ENCODE assay signal across 9 cellular contexts in genomic region chr5:72268753-72269410, GRCh38. TPM values are rescaled to one million over a fixed set of nuclear protein-coding genes. Genes with fewer than 3 reads are reported as not detected.
DNase-seq lines count a peak whose midpoint lies in the region; ATAC-seq and TF ChIP-seq lines count a peak whose summit lies in the region.
"Had no signal": no experiment of that assay in that cellular context is flagged by ENCODE, and none has a peak within 500 bp of the region (broad histone marks: within the 10 kb centered on the region; RNA-seq: fewer than 3 reads in every experiment).

No MANE protein-coding gene starts in this region.

- no peak overlapping the region for H3K23ac ChIP-seq in IMR-90 (ENCODE audit: low read depth, low read length)

- H3K4me3 ChIP-seq in IMR-90 (ENCODE audit: insufficient read depth, low read depth, low read length) (no peak overlapping the region), WI38 (ENCODE audit: low read depth, low read length) (no peak overlapping the region), dorsolateral prefrontal cortex (no peak overlapping the region), upper lobe of right lung (no peak overlapping the region)
- H3K4me3 ChIP-seq: tibial artery had no signal

- no peak overlapping the region for H3K9ac ChIP-seq in IMR-90 (ENCODE audit: low read depth, low read length)

- no peak overlapping the region for H3K18ac ChIP-seq in IMR-90 (ENCODE audit: low read depth, low read length)

- H3K27me3 Mint-ChIP-seq in naive B cell = no peaks in the 10 kb centered on the region

- no peaks in the 10 kb centered on the region for H3K36me3 Mint-ChIP-seq in naive B cell

- H3K9me1 ChIP-seq in IMR-90 (ENCODE audit: insufficient read depth, low read length) = 0 out of 2 replicates have a peak, but pooled peaks cover 2% of the 10 kb centered on the region

- ATAC-seq in IMR-90 (ENCODE audit: low read depth) = peak; percentile 42
- ATAC-seq in naive B cell (ENCODE audit: low read depth in 2 of 2) = peak in 1 of 2 donors; percentile 48
- peak; percentile 66 for ATAC-seq in upper lobe of right lung
- ATAC-seq in HG02571 (IDR thresholded peaks at IDR 0.05; ENCODE audit: unreplicated experiment) = no peak

- H3K56ac ChIP-seq in IMR-90 (ENCODE audit: extremely low read depth, insufficient read depth, low read length) = no peak overlapping the region

- H2BK5ac ChIP-seq in IMR-90 (ENCODE audit: low read depth, low read length, poor library complexity, severe bottlenecking) = no peak overlapping the region

- H3K4me1 ChIP-seq in IMR-90 (ENCODE audit: control insufficient read depth, insufficient read depth, low read length) (0 out of 2 replicates have a peak, but pooled peaks cover 2% of the 10 kb centered on the region), upper lobe of right lung (no peaks in the 10 kb centered on the region)

- H4K91ac ChIP-seq in IMR-90 (ENCODE audit: insufficient read depth, low read depth, low read length) = no peak overlapping the region

- POLR2A ChIA-PET in IMR-90 (lab: Charles Lee; ENCODE audit: unreplicated experiment) = no interaction called here

- TF ChIP-seq CTCF in IMR-90 (conservative IDR thresholded peaks at IDR 0.05; ENCODE audit: low read depth, low read length) (peak; percentile 62), WI38 (IDR thresholded peaks at IDR 0.05; ENCODE audit: low read depth, low read length) (peak; percentile 57), dorsolateral prefrontal cortex (IDR thresholded peaks at IDR 0.05 in 54 of 56, conservative IDR thresholded peaks at IDR 0.05 in 2 of 56; ENCODE audit: low read depth in 1 of 56, partially characterized antibody in 56 of 56) (peak in 55 of 56 donors; percentile 22 to 73 (median 56)), upper lobe of right lung (IDR thresholded peaks at IDR 0.05) (peak; percentile 67)

- no peak overlapping the region for H2AK5ac ChIP-seq in IMR-90 (ENCODE audit: low read depth, low read length)

- H3K27ac Mint-ChIP-seq in naive B cell = peak overlapping the region in 1 of 6 donors; percentile 58

- no peaks in the 10 kb centered on the region for H3K36me3 ChIP-seq in IMR-90 (ENCODE audit: control insufficient read depth, insufficient read depth, low read length)
- H3K36me3 ChIP-seq in upper lobe of right lung = no peaks in the 10 kb centered on the region
- H3K36me3 ChIP-seq: tibial artery had no signal

- peaks cover 24 to 33% of the 10 kb centered on the region in 2 experiments for H3K79me1 ChIP-seq in IMR-90 (ENCODE audit: low read depth in 1 of 2, low read length in 2 of 2)

- BruUV-seq in IMR-90 (replicated peaks; lab: Mats Ljungman, UMichigan) = no TSS peak

- no peak overlapping the region for H2AK9ac ChIP-seq in IMR-90 (replicated peaks; ENCODE audit: low read depth, low read length, poor library complexity)

- H3K9me3 ChIP-seq in IMR-90 (ENCODE audit: control insufficient read depth, insufficient read depth, low read length) = no peaks in the 10 kb centered on the region
- H3K9me3 ChIP-seq in upper lobe of right lung = no peaks in the 10 kb centered on the region
- H3K9me3 ChIP-seq: tibial artery had no signal

- no peaks in the 10 kb centered on the region for H3K9me3 Mint-ChIP-seq in naive B cell

- H4K5ac ChIP-seq in IMR-90 (ENCODE audit: low read depth, low read length) = no peak overlapping the region

- no peak for TF ChIP-seq POLR2A in IMR-90 (IDR thresholded peaks at IDR 0.05; ENCODE audit: low read depth, low read length)

- H4K20me1 ChIP-seq in IMR-90 (ENCODE audit: insufficient read depth, low read length) = peaks cover 3% of the 10 kb centered on the region; the same call in 1 of the 2 replicates

- CTCF ChIA-PET in IMR-90 (lab: Yijun Ruan, JAX) = interaction anchor here (1.8 kb wide), 1 partner anchor 12 kb away, joined by 4 read pairs; no protein-coding TSS in a partner anchor

- H3K4me1 Mint-ChIP-seq in naive B cell = peaks cover 7 to 19% (median 12%) of the 10 kb centered on the region in 3 donors

- intact Hi-C loops in IMR-90 (cut with micrococcal nuclease) = no loop called here
- intact Hi-C loops in dorsolateral prefrontal cortex (cut with DNase I) = no loop called here
- intact Hi-C loops in upper lobe of right lung (cut with DNase I) = no loop called here

- DNase-seq in NCI-H2029 (lab: John Stamatoyannopoulos, UW) (peak; percentile 37), NCI-H2029 treated with DMSO at 0.1 percent for 48 hours (lab: John Stamatoyannopoulos, UW) (no peak), IMR-90 (peak; percentile 43), dorsolateral prefrontal cortex (peak in 4 of 10 donors; percentile 20 to 50 (median 37)), naive B cell (peak; percentile 25), upper lobe of right lung (no peak)

- H3K4me2 ChIP-seq in IMR-90 (ENCODE audit: low read depth, low read length) = no peak overlapping the region

- H2BK15ac ChIP-seq in IMR-90 (ENCODE audit: low read depth, low read length) = no peak overlapping the region

- no peak overlapping the region for H3K14ac ChIP-seq in IMR-90 (replicated peaks; ENCODE audit: low read depth, low read length)

- peak; percentile 57 for TF ChIP-seq RAD21 in IMR-90 (IDR thresholded peaks at IDR 0.05; ENCODE audit: low read length)

- H2BK20ac ChIP-seq in IMR-90 (ENCODE audit: low read depth, low read length) = no peak overlapping the region

- no peaks in the 10 kb centered on the region for H3K27me3 ChIP-seq in IMR-90 (ENCODE audit: control insufficient read depth, insufficient read depth, low read length)
- no peaks in the 10 kb centered on the region for H3K27me3 ChIP-seq in dorsolateral prefrontal cortex
- no peaks in the 10 kb centered on the region for H3K27me3 ChIP-seq in upper lobe of right lung
- H3K27me3 ChIP-seq: tibial artery had no signal

- no peak overlapping the region for H3K4ac ChIP-seq in IMR-90 (ENCODE audit: low read depth, low read length)

- in situ Hi-C loops in IMR-90 (cut with MboI; ENCODE audit: low sequenced_read_pairs) = no loop called here

- H2AFZ ChIP-seq in IMR-90 (replicated peaks; ENCODE audit: low read length, poor library complexity) = no peak overlapping the region

- dilution Hi-C loops in IMR-90 (cut with HindIII; ENCODE audit: low sequenced_read_pairs, unreplicated experiment) = no loop called here

- H3K27ac ChIP-seq in IMR-90 (ENCODE audit: insufficient read depth, low read length) (no peak overlapping the region), dorsolateral prefrontal cortex (peak overlapping the region in 10 of 59 donors; percentile 3 to 61 (median 18)), upper lobe of right lung (no peak overlapping the region)

- H4K8ac ChIP-seq in IMR-90 (ENCODE audit: low read depth in 2 of 2, low read length in 2 of 2) = no peak overlapping the region

- WGBS in IMR-90 (ENCODE audit: extremely low coverage in 2 of 2, insufficient read length in 1 of 2), 2 experiments = no CpG with 5 or more reads among the region's 2 CpGs

- no peak overlapping the region for H2BK120ac ChIP-seq in IMR-90 (ENCODE audit: low read depth, low read length)

- H3K4me3 Mint-ChIP-seq in naive B cell = no peak overlapping the region

TF ChIP-seq in IMR-90, 13 proteins besides CTCF, POLR2A, EP300 and RAD21:
- TF ChIP-seq SMC3 (IDR thresholded peaks at IDR 0.05; ENCODE audit: low read depth, low read length) (peak; percentile 72), CEBPB (IDR thresholded peaks at IDR 0.05; ENCODE audit: low read depth, low read length) (no peak)

RNA-seq across cellular contexts. Expression of gene MRPS27, which starts 51.2 kb away (rescaled TPM):
- 80.3 and 90.5 TPM in 2 replicates for total RNA-seq in IMR-90 (2012; rRNA removed)
- polyA plus RNA-seq in IMR-90 (2012; rRNA removed) = 38.7 and 46.9 TPM in 2 replicates
- 21.4 and 34.8 TPM in 2 replicates for polyA plus RNA-seq in IMR-90 (2012; cell fraction: cytosol; rRNA removed)
- 20.3 and 37.8 TPM in 2 replicates for polyA plus RNA-seq in IMR-90 (2012; cell fraction: nucleus; rRNA removed; ENCODE audit: low replicate concordance)
- 10 to 100 TPM; 28.4 to 79.4 (median 47.7) TPM for total RNA-seq in dorsolateral prefrontal cortex
- 10 to 100 TPM; 35.4 to 45.2 (median 40.3) TPM for polyA plus RNA-seq in naive B cell (ENCODE audit: low read depth in 6 of 6)
- total RNA-seq in upper lobe of right lung = 34.2 TPM

RNA-seq across cellular contexts. Expression of gene PTCD2, which starts 51.3 kb away (rescaled TPM):
- 9.9 and 10.0 TPM in 2 replicates for total RNA-seq in IMR-90 (2012; rRNA removed)
- polyA plus RNA-seq in IMR-90 (2012; rRNA removed) = 5.2 and 6.5 TPM in 2 replicates
- polyA plus RNA-seq in IMR-90 (2012; cell fraction: cytosol; rRNA removed) = 1.6 and 2.2 TPM in 2 replicates
- polyA plus RNA-seq in IMR-90 (2012; cell fraction: nucleus; rRNA removed; ENCODE audit: low replicate concordance) = 3.1 and 8.4 TPM in 2 replicates
- 10 to 100 TPM in 118 of 120 experiments, 1 to 10 TPM in 2; 8.9 to 22.9 (median 15.3) TPM for total RNA-seq in dorsolateral prefrontal cortex
- polyA plus RNA-seq in naive B cell (ENCODE audit: low read depth in 6 of 6) = 1 to 10 TPM in 5 of 6 donors, under 1 TPM in 1; 0.11 to 5.8 (median 4.6) TPM
- total RNA-seq in upper lobe of right lung = 6.5 TPM

Comparison
In these comparisons a context has a peak if more than half of its experiments do, and no peak if none do; other contexts are left out.
1. DNase-seq: peak in NCI-H2029 (single experiment), IMR-90 (single experiment) and naive B cell (single experiment); none in NCI-H2029 treated with DMSO at 0.1 percent for 48 hours (single experiment) and upper lobe of right lung (single experiment).
2. Peak in every context shown above with its lines, with median percentiles within 50 percentile points of each other: CTCF ChIP-seq.